ENCODE assay signal across 16 cellular contexts in the genomic region with DNA sequence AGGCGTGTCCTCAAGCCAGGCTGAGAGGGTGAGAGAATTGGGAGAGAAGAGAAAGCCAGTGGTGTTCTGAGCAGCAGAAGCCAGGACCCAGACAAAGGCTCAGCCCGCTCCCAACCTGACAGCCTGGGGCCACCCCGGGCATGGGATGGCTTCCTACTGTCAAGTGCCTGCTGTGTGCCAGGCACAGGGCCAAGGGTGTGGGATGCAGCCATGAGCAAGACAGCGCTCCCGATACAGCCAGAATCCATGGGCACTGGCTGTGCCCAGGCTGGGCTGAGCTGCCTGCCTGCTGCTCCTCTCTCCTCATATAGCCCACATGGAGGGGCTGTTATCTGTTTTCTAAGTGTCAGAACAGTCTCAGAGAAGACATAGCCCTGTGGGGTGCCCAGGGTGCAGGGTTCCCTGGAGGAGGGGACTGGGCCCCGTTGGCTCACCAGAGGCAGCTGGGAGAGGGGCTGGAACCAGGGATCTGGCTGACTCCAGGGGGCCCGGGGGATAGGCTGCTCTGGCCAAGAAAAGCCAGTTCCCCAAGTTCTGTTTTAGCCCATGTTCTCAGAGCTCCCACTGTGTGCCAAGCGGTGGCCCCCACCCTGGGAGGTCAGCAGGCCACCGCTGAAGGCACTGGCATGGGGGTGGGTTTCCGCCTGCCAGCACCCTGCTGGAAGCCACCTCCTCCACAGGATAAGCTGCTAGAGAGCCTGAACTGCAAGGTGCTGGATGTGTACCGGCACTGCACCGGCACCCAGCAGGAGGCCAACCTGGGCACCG. TPM values are rescaled to one million over a fixed set of nuclear protein-coding genes. Genes with fewer than 3 reads are reported as not detected.
DNase-seq lines count a peak whose midpoint lies in the region; ATAC-seq and TF ChIP-seq lines count a peak whose summit lies in the region.
"Had no signal": no experiment of that assay in that cellular context is flagged by ENCODE, and none has a peak within 500 bp of the region (broad histone marks: within the 10 kb centered on the region; RNA-seq: fewer than 3 reads in every experiment).

No MANE protein-coding gene starts in this region.

- in situ Hi-C loops in Panc1 (cut with HindIII; ENCODE audit: low pct_unique_long_range_greater_than_20kb, low sequenced_read_pairs) = no loop called here
- in situ Hi-C loops in gastrocnemius medialis (cut with MboI; ENCODE audit: low sequenced_read_pairs in 4 of 4) = no loop called here

- TF ChIP-seq CTCF in Panc1 (IDR thresholded peaks at IDR 0.05) = no peak
- no peak for TF ChIP-seq CTCF in right atrium auricular region (IDR thresholded peaks at IDR 0.05)
- TF ChIP-seq CTCF in gastrocnemius medialis (IDR thresholded peaks at IDR 0.05 in 4 of 5, conservative IDR thresholded peaks at IDR 0.05 in 1 of 5) = no peak
- TF ChIP-seq CTCF in CD14-positive monocyte (IDR thresholded peaks at IDR 0.05) = no peak

- peaks cover 42 to 61% of the 10 kb centered on the region in 2 donors for H3K36me3 Mint-ChIP-seq in CD14-positive monocyte

- peak overlapping the region in 1 of 7 donors; percentile 37 for H3K27ac Mint-ChIP-seq in CD14-positive monocyte

- peak; percentile 61 for DNase-seq in DMS 273 (lab: John Stamatoyannopoulos, UW; ENCODE audit: unreplicated experiment)
- DNase-seq in DMS 273 treated with DMSO at 0.1 percent for 48 hours (lab: John Stamatoyannopoulos, UW) = no peak
- DNase-seq in Panc1 (ENCODE audit: low read depth, low spot score) = no peak
- DNase-seq in right atrium auricular region (ENCODE audit: low spot score) = peak; percentile 58
- peak; percentile 57 to 78 for DNase-seq in gastrocnemius medialis
- no peak for DNase-seq in CD14-positive monocyte (ENCODE audit: low spot score)
- DNase-seq in COLO668 (lab: John Stamatoyannopoulos, UW; ENCODE audit: unreplicated experiment) = no peak
- DNase-seq in NCI-H2196 treated with DMSO at 0.1 percent for 48 hours (lab: John Stamatoyannopoulos, UW; ENCODE audit: unreplicated experiment) = no peak
- DNase-seq: activated gamma-delta T cell; CD4-positive, CD25-positive, alpha-beta regulatory T cell; midbrain; NCI-H226 had no signal

- intact Hi-C loops in Panc1 (cut with micrococcal nuclease; ENCODE audit: unreplicated experiment) (no loop called here), gastrocnemius medialis (cut with DNase I; ENCODE audit: low total_unique reads) (no loop called here), CD14-positive monocyte (cut with micrococcal nuclease) (no loop called here)

- H3K27me3 ChIP-seq in Panc1 (ENCODE audit: control insufficient read depth, insufficient read depth, low read length) (no peaks in the 10 kb centered on the region), right atrium auricular region (no peaks in the 10 kb centered on the region), gastrocnemius medialis (no peaks in the 10 kb centered on the region)
- H3K27me3 ChIP-seq: tibial nerve had no signal

- no peak overlapping the region for H3K4me3 ChIP-seq in Panc1 (ENCODE audit: low read depth in 2 of 2, low read length in 2 of 2)
- no peak overlapping the region for H3K4me3 ChIP-seq in right atrium auricular region
- no peak overlapping the region for H3K4me3 ChIP-seq in gastrocnemius medialis
- H3K4me3 ChIP-seq: tibial nerve had no signal

- H3K36me3 ChIP-seq in Panc1 (ENCODE audit: control insufficient read depth, insufficient read depth, low read length) = no peaks in the 10 kb centered on the region
- H3K36me3 ChIP-seq in right atrium auricular region = peaks cover 35% of the 10 kb centered on the region
- H3K36me3 ChIP-seq in gastrocnemius medialis = peaks cover 0 to 20% of the 10 kb centered on the region in 2 donors

- H3K27ac ChIP-seq in Panc1 (ENCODE audit: low read length) = no peak overlapping the region
- H3K27ac ChIP-seq in right atrium auricular region = peak overlapping the region in 1 of 2 donors; percentile 70
- peak overlapping the region; percentile 29 to 66 (median 57) for H3K27ac ChIP-seq in gastrocnemius medialis
- H3K27ac ChIP-seq: 22Rv1, parathyroid adenoma, tibial nerve had no signal

- CTCF ChIA-PET in Panc1 (lab: Charles Lee) = interaction anchor here (0.6 kb wide), 1 partner anchor 1142 kb away, joined by 3 read pairs; no protein-coding TSS in a partner anchor

- H3K9me3 Mint-ChIP-seq in CD14-positive monocyte = peaks cover 0 to 6% (median 0%) of the 10 kb centered on the region in 7 donors

- ATAC-seq in Panc1 (0 out of 2 replicates have a peak, but pooled peaks have one; percentile 13), gastrocnemius medialis (peak; percentile 74)
- ATAC-seq: SK-N-SH treated with all-trans-retinoic acid at 6 μM for 48 hours had no signal

- no peak overlapping the region for H3K4me3 Mint-ChIP-seq in CD14-positive monocyte
- H3K4me3 Mint-ChIP-seq: CD4-positive, CD25-positive, alpha-beta regulatory T cell had no signal

- BruUV-seq in Panc1 (replicated peaks; lab: Mats Ljungman, UMichigan) = no TSS peak

- H3K9me3 ChIP-seq in Panc1 (ENCODE audit: control insufficient read depth, insufficient read depth, low read depth, low read length) = no peaks in the 10 kb centered on the region
- peaks cover 0 to 4% of the 10 kb centered on the region in 2 donors for H3K9me3 ChIP-seq in right atrium auricular region
- no peaks in the 10 kb centered on the region for H3K9me3 ChIP-seq in gastrocnemius medialis

- peaks cover 0 to 2% (median 0%) of the 10 kb centered on the region in 3 donors for H3K27me3 Mint-ChIP-seq in CD14-positive monocyte (ENCODE audit: low read depth in 3 of 3)

- H3K4me1 Mint-ChIP-seq in CD14-positive monocyte = no peaks in the 10 kb centered on the region
- H3K4me1 Mint-ChIP-seq: CD4-positive, CD25-positive, alpha-beta regulatory T cell had no signal

- no peak for TF ChIP-seq POLR2A in gastrocnemius medialis (IDR thresholded peaks at IDR 0.05)

- H3K4me1 ChIP-seq in Panc1 (ENCODE audit: control insufficient read depth, insufficient read depth, low read length) (no peaks in the 10 kb centered on the region), right atrium auricular region (peaks cover 0 to 13% of the 10 kb centered on the region in 2 donors), gastrocnemius medialis (peaks cover 11 to 28% of the 10 kb centered on the region in 2 donors)
- H3K4me1 ChIP-seq: parathyroid adenoma, tibial nerve had no signal

- POLR2A ChIA-PET in Panc1 (lab: Charles Lee) = interaction anchor here (0.5 kb wide), 1 partner anchor 48 kb away, joined by 4 read pairs; no protein-coding TSS in a partner anchor

RNA-seq across cellular contexts. Expression of gene CFAP100, which starts 39.0 kb away (rescaled TPM):
- not detected for total RNA-seq in Panc1 (2021; ENCODE audit: unreplicated experiment)
- polyA plus RNA-seq in Panc1 (2012; ENCODE audit: insufficient read length) = not detected
- total RNA-seq in right atrium auricular region = not detected
- not detected for total RNA-seq in gastrocnemius medialis
- not detected for polyA plus RNA-seq in CD14-positive monocyte
- total RNA-seq: CD4-positive, CD25-positive, alpha-beta regulatory T cell had no signal
- polyA plus RNA-seq: CD4-positive, CD25-positive, alpha-beta regulatory T cell had no signal

RNA-seq across cellular contexts. Expression of gene ZXDC, which starts 42.0 kb away (rescaled TPM):
- total RNA-seq in Panc1 (2021; ENCODE audit: unreplicated experiment) = 33.3 TPM
- 23.0 TPM for polyA plus RNA-seq in Panc1 (2012; ENCODE audit: insufficient read length)
- 10 to 100 TPM; 18.9 to 25.5 TPM for total RNA-seq in right atrium auricular region
- total RNA-seq in gastrocnemius medialis = 10 to 100 TPM; 40.9 to 54.2 (median 45.4) TPM
- polyA plus RNA-seq in CD14-positive monocyte = 1 to 10 TPM; 6.3 to 9.7 TPM

Comparison
In these comparisons a context has a peak if more than half of its experiments do, and no peak if none do; other contexts are left out.
1. DNase-seq: peak in DMS 273 (single experiment), right atrium auricular region (single experiment) and gastrocnemius medialis (2 of 2); none in DMS 273 treated with DMSO at 0.1 percent for 48 hours (single experiment), Panc1 (single experiment), CD14-positive monocyte (single experiment), COLO668 (single experiment) and NCI-H2196 treated with DMSO at 0.1 percent for 48 hours (single experiment).